Comparison of ENCODE assay signal across 11 cellular contexts in the genomic region with DNA sequence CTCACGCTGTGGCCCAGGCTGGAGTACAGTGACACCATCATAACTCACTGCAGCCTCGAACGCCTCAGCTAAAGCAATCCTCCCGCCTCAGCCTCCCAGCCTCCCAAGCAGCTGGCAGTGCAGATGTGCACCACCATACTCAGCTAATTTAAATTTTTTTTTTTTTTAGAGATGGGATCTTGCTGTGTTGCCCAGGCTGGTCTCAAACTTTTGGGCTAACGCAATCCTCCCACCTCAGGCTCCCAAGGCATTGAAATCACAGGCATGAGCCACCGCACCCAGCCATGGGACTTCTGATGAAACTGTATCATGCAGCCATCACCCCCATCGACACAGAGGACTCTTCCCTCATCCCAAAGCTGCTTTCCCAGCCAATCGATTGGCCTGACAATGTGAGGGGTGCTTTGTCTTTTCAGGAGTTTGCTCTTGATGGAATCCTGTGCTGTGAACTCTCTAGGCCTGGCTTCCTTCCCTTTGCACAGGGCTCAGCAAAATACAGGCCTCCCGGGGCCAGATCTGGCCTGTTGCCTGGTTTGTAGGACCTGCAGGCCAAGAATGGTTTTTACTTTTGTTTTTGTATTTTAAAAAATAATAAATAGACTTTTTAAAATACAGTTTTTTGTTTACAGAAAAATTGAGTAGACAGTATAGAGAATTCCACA. TPM values are rescaled to one million over a fixed set of nuclear protein-coding genes. Genes with fewer than 3 reads are reported as not detected.
DNase-seq lines count a peak whose midpoint lies in the region; ATAC-seq, FAIRE-seq and TF ChIP-seq lines count a peak whose summit lies in the region.
"Had no signal": no experiment of that assay in that cellular context is flagged by ENCODE, and none has a peak within 500 bp of the region (broad histone marks: within the 10 kb centered on the region; RNA-seq: fewer than 3 reads in every experiment).

No MANE protein-coding gene starts in this region.

- ATAC-seq in HG02840 (IDR thresholded peaks at IDR 0.05; ENCODE audit: low FRiP score, unreplicated experiment) (no peak), HG02571 (IDR thresholded peaks at IDR 0.05; ENCODE audit: unreplicated experiment) (no peak)

- H3K27me3 ChIP-seq in right atrium auricular region (no peaks in the 10 kb centered on the region), small intestine (ENCODE audit: control insufficient read depth in 2 of 2, insufficient read depth in 2 of 2, low read length in 2 of 2) (no peaks in the 10 kb centered on the region)

- no peaks in the 10 kb centered on the region for H3K9me3 ChIP-seq in right atrium auricular region
- H3K9me3 ChIP-seq in small intestine (ENCODE audit: control insufficient read depth, low read depth), result no peaks in the 10 kb centered on the region

- no peak for FAIRE-seq in small intestine (lab: Jason Lieb, UNC)
- FAIRE-seq: GM19239 had no signal

- DNase-seq in GM04504 (ENCODE audit: low read depth) (peak; percentile 33), astrocyte of the spinal cord (ENCODE audit: low read depth, low spot score) (peak; percentile 87), right atrium auricular region (ENCODE audit: low spot score) (peak; percentile 85), small intestine (no peak), GM13977 (ENCODE audit: low spot score) (no peak)
- no peak for DNase-seq in activated CD4-positive, alpha-beta T cell treated with anti-CD3 and anti-CD28 coated beads, Interleukin-2, amount 50 U/mL, for 1 hour
- DNase-seq: amygdala; stimulated activated CD4-positive, alpha-beta T cell treated with anti-CD3 and anti-CD28 coated beads, Interleukin-12 subunit alpha, Interleukin-12 subunit beta, amount 100 ng/mL, for 4 hours had no signal

- no peaks in the 10 kb centered on the region for H3K36me3 ChIP-seq in right atrium auricular region
- H3K36me3 ChIP-seq in small intestine (ENCODE audit: control insufficient read depth in 2 of 2, insufficient read depth in 2 of 2, low read length in 2 of 2), result no peaks in the 10 kb centered on the region

- H3K27ac ChIP-seq in right atrium auricular region (peak overlapping the region; percentile 76 to 88), small intestine (ENCODE audit: low read depth in 1 of 2, low read length in 1 of 2) (peak overlapping the region; percentile 37 to 45)

- H3K4me3 ChIP-seq in astrocyte of the spinal cord (ENCODE audit: low read depth, low read length), result no peak overlapping the region
- no peak overlapping the region for H3K4me3 ChIP-seq in right atrium auricular region
- no peak overlapping the region for H3K4me3 ChIP-seq in small intestine (ENCODE audit: low read depth in 1 of 2, low read length in 2 of 2)

- H3K4me1 ChIP-seq in right atrium auricular region, result peaks cover 0 to 28% of the 10 kb centered on the region in 2 donors
- peaks cover 9% of the 10 kb centered on the region in 2 donors for H3K4me1 ChIP-seq in small intestine (ENCODE audit: control insufficient read depth in 2 of 2, insufficient read depth in 1 of 2, low read depth in 1 of 2, low read length in 1 of 2)

- 74 to 87% (median 83%) methylated on average over 9 of the region's 9 CpGs for WGBS in small intestine, 3 donors

- no peak for TF ChIP-seq CTCF in astrocyte of the spinal cord (IDR thresholded peaks at IDR 0.05; ENCODE audit: low read depth, low read length)
- TF ChIP-seq CTCF in right atrium auricular region (IDR thresholded peaks at IDR 0.05), result no peak
- TF ChIP-seq CTCF in GM13977 (IDR thresholded peaks at IDR 0.05; ENCODE audit: extremely low read depth, insufficient read depth, missing control alignments), result no peak

- in situ Hi-C loops in astrocyte of the spinal cord (cut with HindIII; ENCODE audit: low sequenced_read_pairs) (no loop called here), GM13977 (cut with MboI; ENCODE audit: low pct_unique_long_range_greater_than_20kb, low sequenced_read_pairs, unreplicated experiment) (no loop called here)

RNA-seq across cellular contexts. Expression of a gene that starts 59.6 kb away (rescaled TPM):
- total RNA-seq in right atrium auricular region, result 100 to 1,000 TPM in 1 of 2 donors, 10 to 100 TPM in 1; 62.9 to 104 TPM
- polyA plus RNA-seq in small intestine, result 10 to 100 TPM; 26.2 to 50.4 (median 30.0) TPM

Comparison
In these comparisons a context has a peak if more than half of its experiments do, and no peak if none do; other contexts are left out.
1. DNase-seq: peak in GM04504 (single experiment), astrocyte of the spinal cord (single experiment) and right atrium auricular region (single experiment); none in small intestine (single experiment), activated CD4-positive, alpha-beta T cell treated with anti-CD3 and anti-CD28 coated beads, Interleukin-2, amount 50 U/mL, for 1 hour (single experiment) and GM13977 (single experiment).